Comparison of ENCODE assay signal across 14 cellular contexts in genomic region chr17:2237521-2237921, GRCh38.
DNase-seq lines count a peak whose midpoint lies in the region; ATAC-seq and TF ChIP-seq lines count a peak whose summit lies in the region.
"Had no signal": no experiment of that assay in that cellular context is flagged by ENCODE, and none has a peak within 500 bp of the region (broad histone marks: within the 10 kb centered on the region; RNA-seq: fewer than 3 reads in every experiment).

No MANE protein-coding gene starts in this region.

- H3K36me3 ChIP-seq in MG63 (no peaks in the 10 kb centered on the region; the same call in none of the 2 replicates), duodenal mucosa (ENCODE audit: control insufficient read depth in 1 of 2, insufficient read depth in 2 of 2, low read length in 2 of 2) (peaks cover 6 to 25% of the 10 kb centered on the region in 2 donors), thymus (ENCODE audit: control insufficient read depth, insufficient read depth) (peaks cover 55% of the 10 kb centered on the region)

- no peaks in the 10 kb centered on the region for H3K27me3 ChIP-seq in MG63
- no peaks in the 10 kb centered on the region for H3K27me3 ChIP-seq in duodenal mucosa (ENCODE audit: control insufficient read depth in 1 of 2, insufficient read depth in 2 of 2, low read length in 2 of 2)
- H3K27me3 ChIP-seq in thymus (ENCODE audit: control insufficient read depth, insufficient read depth): no peaks in the 10 kb centered on the region
- H3K27me3 ChIP-seq: foreskin keratinocyte had no signal

- peaks cover 45% of the 10 kb centered on the region for H3K4me1 Mint-ChIP-seq in mesothelial cell of epicardium
- H3K4me1 Mint-ChIP-seq in stimulated activated naive B cell treated with anti-CD40 and anti-IgM and Interleukin-4, amounts not matched to agents 10 μg/mL and 1 μg/mL and 100 μg/mL, for 72 hours: peaks cover 14 to 15% of the 10 kb centered on the region in 2 donors

- no peak overlapping the region for H3K4me3 Mint-ChIP-seq in mesothelial cell of epicardium
- H3K4me3 Mint-ChIP-seq in stimulated activated naive B cell treated with anti-CD40 and anti-IgM and Interleukin-4, amounts not matched to agents 10 μg/mL and 1 μg/mL and 100 μg/mL, for 72 hours: no peak overlapping the region
- H3K4me3 Mint-ChIP-seq: activated naive CD8-positive, alpha-beta T cell treated with anti-CD3 and anti-CD28 coated beads for 36 hours; naive thymus-derived CD8-positive, alpha-beta T cell had no signal

- peak overlapping the region; percentile 75 for H3K27ac Mint-ChIP-seq in mesothelial cell of epicardium
- no peak overlapping the region for H3K27ac Mint-ChIP-seq in stimulated activated naive B cell treated with anti-CD40 and anti-IgM and Interleukin-4, amounts not matched to agents 10 μg/mL and 1 μg/mL and 100 μg/mL, for 72 hours
- H3K27ac Mint-ChIP-seq: activated naive CD8-positive, alpha-beta T cell treated with anti-CD3 and anti-CD28 coated beads for 36 hours had no signal

- no peaks in the 10 kb centered on the region for H3K9me3 ChIP-seq in MG63
- H3K9me3 ChIP-seq in duodenal mucosa (ENCODE audit: control insufficient read depth in 1 of 2, low read length in 2 of 2): no peaks in the 10 kb centered on the region
- H3K9me3 ChIP-seq in thymus (ENCODE audit: control insufficient read depth): no peaks in the 10 kb centered on the region

- TF ChIP-seq CTCF in mesothelial cell of epicardium (IDR thresholded peaks at IDR 0.05; ENCODE audit: unreplicated experiment): no peak

- H3K9ac ChIP-seq in duodenal mucosa (ENCODE audit: low read depth in 1 of 2, low read length in 2 of 2): peak overlapping the region in 1 of 2 donors; percentile 27

- H3K27me3 Mint-ChIP-seq in mesothelial cell of epicardium (ENCODE audit: low read depth): no peaks in the 10 kb centered on the region
- no peaks in the 10 kb centered on the region for H3K27me3 Mint-ChIP-seq in stimulated activated naive B cell treated with anti-CD40 and anti-IgM and Interleukin-4, amounts not matched to agents 10 μg/mL and 1 μg/mL and 100 μg/mL, for 72 hours
- H3K27me3 Mint-ChIP-seq: activated naive CD8-positive, alpha-beta T cell treated with anti-CD3 and anti-CD28 coated beads for 36 hours; naive thymus-derived CD8-positive, alpha-beta T cell had no signal

- H3K4me1 ChIP-seq in duodenal mucosa (ENCODE audit: control insufficient read depth in 1 of 2, insufficient read depth in 2 of 2, low read length in 2 of 2): peaks cover 14 to 22% of the 10 kb centered on the region in 2 donors
- H3K4me1 ChIP-seq in thymus (ENCODE audit: control insufficient read depth, insufficient read depth, low read length): no peaks in the 10 kb centered on the region

- peak; percentile 86 for DNase-seq in MG63
- DNase-seq in mesothelial cell of epicardium (ENCODE audit: low spot score in 2 of 2, unreplicated experiment in 2 of 2): no peak
- no peak for DNase-seq in stimulated activated naive B cell treated with anti-CD40 and anti-IgM and Interleukin-4, amounts not matched to agents 10 μg/mL and 1 μg/mL and 100 μg/mL, for 72 hours
- DNase-seq in DMS79 (lab: John Stamatoyannopoulos, UW): no peak
- DNase-seq: activated CD4-positive, alpha-beta T cell treated with anti-CD3 and anti-CD28 coated beads for 1 hour; activated naive CD8-positive, alpha-beta T cell treated with anti-CD3 and anti-CD28 coated beads for 36 hours; foreskin keratinocyte; naive thymus-derived CD8-positive, alpha-beta T cell; NCI-H187; SHP77 had no signal

- no peak for ATAC-seq in stimulated activated naive B cell treated with anti-CD40 and anti-IgM and Interleukin-4, amounts not matched to agents 10 μg/mL and 1 μg/mL and 100 μg/mL, for 72 hours (replicated peaks)
- ATAC-seq in HG03378 (IDR thresholded peaks at IDR 0.05; ENCODE audit: unreplicated experiment) (no peak), GM18868 (IDR thresholded peaks at IDR 0.05; ENCODE audit: unreplicated experiment) (no peak)
- ATAC-seq: foreskin keratinocyte; naive thymus-derived CD8-positive, alpha-beta T cell had no signal

- no peak overlapping the region for H3K4me3 ChIP-seq in MG63
- no peak overlapping the region for H3K4me3 ChIP-seq in duodenal mucosa (ENCODE audit: low read depth in 1 of 2, low read length in 2 of 2)
- no peak overlapping the region for H3K4me3 ChIP-seq in thymus (ENCODE audit: low read length)

- 95% methylated on average over 5 of the region's 5 CpGs for WGBS in thymus

- no peaks in the 10 kb centered on the region for H3K9me3 Mint-ChIP-seq in mesothelial cell of epicardium
- no peaks in the 10 kb centered on the region for H3K9me3 Mint-ChIP-seq in stimulated activated naive B cell treated with anti-CD40 and anti-IgM and Interleukin-4, amounts not matched to agents 10 μg/mL and 1 μg/mL and 100 μg/mL, for 72 hours
- H3K9me3 Mint-ChIP-seq: activated naive CD8-positive, alpha-beta T cell treated with anti-CD3 and anti-CD28 coated beads for 36 hours; naive thymus-derived CD8-positive, alpha-beta T cell had no signal

- H3K27ac ChIP-seq in duodenal mucosa (ENCODE audit: low read depth, low read length): peak overlapping the region; percentile 34
- H3K27ac ChIP-seq in thymus (ENCODE audit: low read depth): peak overlapping the region; percentile 3
- H3K27ac ChIP-seq: foreskin keratinocyte had no signal

- peaks cover 19% of the 10 kb centered on the region for H3K36me3 Mint-ChIP-seq in mesothelial cell of epicardium
- H3K36me3 Mint-ChIP-seq in stimulated activated naive B cell treated with anti-CD40 and anti-IgM and Interleukin-4, amounts not matched to agents 10 μg/mL and 1 μg/mL and 100 μg/mL, for 72 hours: peaks cover 45 to 55% of the 10 kb centered on the region in 2 donors
